ENCODE assay signal across 8 cellular contexts in genomic region chr5:35857606-35858205, GRCh38. TPM values are rescaled to one million over a fixed set of nuclear protein-coding genes. Genes with fewer than 3 reads are reported as not detected.
DNase-seq lines count a peak whose midpoint lies in the region; ATAC-seq, FAIRE-seq and TF ChIP-seq lines count a peak whose summit lies in the region.

No MANE protein-coding gene starts in this region.

- no TSS peak for BruUV-seq in A673 (replicated peaks; lab: Mats Ljungman, UMichigan)
- BruUV-seq in HepG2 (replicated peaks; lab: Mats Ljungman, UMichigan), result no TSS peak

- H2AFZ ChIP-seq in HepG2 (ENCODE audit: low read length), result no peak overlapping the region

- no peaks in the 10 kb centered on the region for H3K27me3 Mint-ChIP-seq in activated T-helper 1 cell treated with anti-CD3 and anti-CD28 coated beads, Interleukin-12 subunit alpha, Interleukin-12 subunit beta, Interleukin-2, Interleukin-4 antibody, amounts not matched to agents 30 ng/mL and 10 ng/mL and 1 ng/mL, durations not matched to agents 14 hours and 24 hours and 36 hours (ENCODE audit: insufficient read depth)

- peaks cover under 1% of the 10 kb centered on the region for H3K9me3 Mint-ChIP-seq in activated T-helper 1 cell treated with anti-CD3 and anti-CD28 coated beads, Interleukin-12 subunit alpha, Interleukin-12 subunit beta, Interleukin-2, Interleukin-4 antibody, amounts not matched to agents 30 ng/mL and 10 ng/mL and 1 ng/mL, durations not matched to agents 14 hours and 24 hours and 36 hours

- TF ChIP-seq CTCF in A673 (conservative IDR thresholded peaks at IDR 0.05; ENCODE audit: low read depth, low read length) (no peak), HepG2 (CRISPR knock-in tag; IDR thresholded peaks at IDR 0.05) (no peak)

- no peaks in the 10 kb centered on the region for H3K79me2 ChIP-seq in HepG2 (ENCODE audit: insufficient read depth, low read length)

- TF ChIP-seq RAD21 in HepG2 (CRISPR knock-in tag; IDR thresholded peaks at IDR 0.05), result no peak

- WGBS in HepG2 (ENCODE audit: low lambda C conversion rate), result 0% methylated on average over 2 of the region's 2 CpGs

- H3K4me3 Mint-ChIP-seq in activated T-helper 1 cell treated with anti-CD3 and anti-CD28 coated beads, Interleukin-12 subunit alpha, Interleukin-12 subunit beta, Interleukin-2, Interleukin-4 antibody, amounts not matched to agents 30 ng/mL and 10 ng/mL and 1 ng/mL, durations not matched to agents 14 hours and 24 hours and 36 hours, result peak overlapping the region; percentile 83

- no peaks in the 10 kb centered on the region for H3K27me3 ChIP-seq in A673 (replicated peaks; ENCODE audit: insufficient read depth, low read depth, low read length, poor library complexity)
- no peaks in the 10 kb centered on the region for H3K27me3 ChIP-seq in HepG2 (ENCODE audit: control insufficient read depth in 1 of 2, insufficient read depth in 2 of 2, low read length in 2 of 2)

- in situ Hi-C loops in HepG2 (cut with HindIII; ENCODE audit: extremely low pct_ligation_motif_present, low pct_unique_long_range_greater_than_20kb), result no loop called here

- no peak for TF ChIP-seq POLR2A in HepG2 (IDR thresholded peaks at IDR 0.05; ENCODE audit: insufficient read depth in 1 of 2, low read depth in 2 of 2, low read length in 2 of 2)

- no peak overlapping the region for H3K9ac ChIP-seq in HepG2 (ENCODE audit: insufficient read depth, low read depth, low read length)

- intact Hi-C loops in A673 (cut with micrococcal nuclease; ENCODE audit: unreplicated experiment), result no loop called here
- intact Hi-C loops in activated T-helper 1 cell treated with anti-CD3 and anti-CD28 coated beads, Interleukin-12 subunit alpha, Interleukin-12 subunit beta, Interleukin-2, Interleukin-4 antibody, amounts not matched to agents 30 ng/mL and 10 ng/mL and 1 ng/mL, durations not matched to agents 14 hours and 24 hours and 36 hours (cut with micrococcal nuclease), result loop anchor here (1.0 to 10.0 kb wide), 14 partner anchors 21 to 1020 kb away; partner anchors contain the start of genes DNAJC21, NADK2 and NIPBL
- intact Hi-C loops in HepG2 (cut with micrococcal nuclease; ENCODE audit: unreplicated experiment), result no loop called here

- TF ChIP-seq EP300 in HepG2 (IDR thresholded peaks at IDR 0.05; ENCODE audit: low read depth in 2 of 2, low read length in 2 of 2), result no peak
- no peak for TF ChIP-seq EP300 in HepG2 (CRISPR knock-in tag; IDR thresholded peaks at IDR 0.05; ENCODE audit: borderline replicate concordance)

- H3K4me1 ChIP-seq in A673 (ENCODE audit: insufficient read depth, low read length, poor library complexity, severe bottlenecking), result peaks cover 56% of the 10 kb centered on the region
- H3K4me1 ChIP-seq in HepG2 (ENCODE audit: insufficient read depth, low read length), result no peaks in the 10 kb centered on the region

- H3K27ac ChIP-seq in A673 (ENCODE audit: low read depth, low read length, poor library complexity, severe bottlenecking) (peak overlapping the region; percentile 71), HepG2 (ENCODE audit: extremely low read length, insufficient read depth, low read length) (no peak overlapping the region)

- POLR2A ChIA-PET in A673 (lab: Charles Lee; ENCODE audit: low non-redundant PET) (no interaction called here), HepG2 (lab: Yijun Ruan, JAX) (no interaction called here)

- H3K9me3 ChIP-seq in A673 (ENCODE audit: low read depth, low read length, poor library complexity, severe bottlenecking), result no peaks in the 10 kb centered on the region
- H3K9me3 ChIP-seq in HepG2 (ENCODE audit: low read length), result no peaks in the 10 kb centered on the region

- H3K4me1 Mint-ChIP-seq in activated T-helper 1 cell treated with anti-CD3 and anti-CD28 coated beads, Interleukin-12 subunit alpha, Interleukin-12 subunit beta, Interleukin-2, Interleukin-4 antibody, amounts not matched to agents 30 ng/mL and 10 ng/mL and 1 ng/mL, durations not matched to agents 14 hours and 24 hours and 36 hours (ENCODE audit: low read depth), result peaks cover 96% of the 10 kb centered on the region

- peaks cover 43% of the 10 kb centered on the region for H3K36me3 Mint-ChIP-seq in activated T-helper 1 cell treated with anti-CD3 and anti-CD28 coated beads, Interleukin-12 subunit alpha, Interleukin-12 subunit beta, Interleukin-2, Interleukin-4 antibody, amounts not matched to agents 30 ng/mL and 10 ng/mL and 1 ng/mL, durations not matched to agents 14 hours and 24 hours and 36 hours (ENCODE audit: low read depth)

- no peaks in the 10 kb centered on the region for H4K20me1 ChIP-seq in HepG2 (ENCODE audit: insufficient read depth, low read length)

- peak; percentile 89 for DNase-seq in A673 (ENCODE audit: low spot score)
- peak; percentile 92 for DNase-seq in HCEC 1CT
- no peak for DNase-seq in activated T-helper 1 cell treated with anti-CD3 and anti-CD28 coated beads, Interleukin-12 subunit alpha, Interleukin-12 subunit beta, Interleukin-2, Interleukin-4 antibody, amounts not matched to agents 30 ng/mL and 10 ng/mL and 1 ng/mL, durations not matched to agents 14 hours and 24 hours and 36 hours (ENCODE audit: low spot score)
- DNase-seq in iris pigment epithelial cell (ENCODE audit: low read depth), result peak; percentile 76
- no peak for DNase-seq in SIG-M5 treated with dmso at 0.1 percent for 504 hours (lab: John Stamatoyannopoulos, UW; ENCODE audit: unreplicated experiment)
- DNase-seq in HK-2 (ENCODE audit: unreplicated experiment), result no peak
- no peak for DNase-seq in HepG2 (ENCODE audit: low spot score)

- CTCF ChIA-PET in A673 (lab: Charles Lee), result no interaction called here
- CTCF ChIA-PET in HepG2 (lab: Yijun Ruan, JAX; ENCODE audit: low intra/inter-chr PET ratio, low total read pairs), result no interaction called here

- FAIRE-seq in HepG2 (lab: Jason Lieb, UNC), result no peak

- H3K36me3 ChIP-seq in A673 (ENCODE audit: insufficient read depth, low read length, poor library complexity, severe bottlenecking), result no peaks in the 10 kb centered on the region
- no peaks in the 10 kb centered on the region for H3K36me3 ChIP-seq in HepG2 (replicated peaks in 1 of 2; ENCODE audit: control insufficient read depth in 1 of 2, insufficient read depth in 2 of 2, low read length in 2 of 2)

- no peak overlapping the region for H3K4me3 ChIP-seq in A673 (ENCODE audit: low read depth, low read length, poor library complexity, severe bottlenecking)
- H3K4me3 ChIP-seq in HepG2 (replicated peaks in 1 of 3; ENCODE audit: insufficient read depth in 1 of 3, low read depth in 2 of 3, low read length in 3 of 3), result no peak overlapping the region

- H3K4me2 ChIP-seq in HepG2 (ENCODE audit: low read depth, low read length), result no peak overlapping the region

- ATAC-seq in HepG2 (no peak), HG03039 (IDR thresholded peaks at IDR 0.05; ENCODE audit: unreplicated experiment) (no peak)

- peak overlapping the region; percentile 94 for H3K27ac Mint-ChIP-seq in activated T-helper 1 cell treated with anti-CD3 and anti-CD28 coated beads, Interleukin-12 subunit alpha, Interleukin-12 subunit beta, Interleukin-2, Interleukin-4 antibody, amounts not matched to agents 30 ng/mL and 10 ng/mL and 1 ng/mL, durations not matched to agents 14 hours and 24 hours and 36 hours

TF ChIP-seq in HepG2, 621 proteins besides CTCF, POLR2A, EP300 and RAD21:
- TF ChIP-seq ZNF780A (CRISPR knock-in tag; IDR thresholded peaks at IDR 0.05) (no peak), ZNF33A (CRISPR knock-in tag; IDR thresholded peaks at IDR 0.05; ENCODE audit: borderline replicate concordance) (no peak), ZNF296 (CRISPR knock-in tag; conservative IDR thresholded peaks at IDR 0.05) (no peak), NCOA2 (CRISPR knock-in tag; IDR thresholded peaks at IDR 0.05) (no peak), ZNF263 (CRISPR knock-in tag; IDR thresholded peaks at IDR 0.05) (no peak), BCL6 (CRISPR knock-in tag; IDR thresholded peaks at IDR 0.05) (no peak), HMG20A (CRISPR knock-in tag; IDR thresholded peaks at IDR 0.05; ENCODE audit: borderline replicate concordance) (no peak), FOXM1 (CRISPR knock-in tag; IDR thresholded peaks at IDR 0.05) (no peak), ZNF607 (CRISPR knock-in tag; IDR thresholded peaks at IDR 0.05; ENCODE audit: borderline replicate concordance) (no peak), RAD51 (IDR thresholded peaks at IDR 0.05; ENCODE audit: borderline replicate concordance) (no peak), ZBTB42 (CRISPR knock-in tag; IDR thresholded peaks at IDR 0.05) (no peak), CBFB (CRISPR knock-in tag; IDR thresholded peaks at IDR 0.05) (no peak)

RNA-seq across cellular contexts. Expression of gene IL7R, which starts 1.0 kb away (rescaled TPM):
- total RNA-seq in A673 (2021) (4.2 and 7.7 TPM in 2 replicates), HepG2 (2016; rRNA removed; fragmentation: Illumina TruSeq; extraction: Trizol) (not detected in 2 replicates)
- total RNA-seq in activated T-helper 1 cell treated with anti-CD3 and anti-CD28 coated beads, Interleukin-12 subunit alpha, Interleukin-12 subunit beta, Interleukin-2, Interleukin-4 antibody, amounts not matched to agents 30 ng/mL and 10 ng/mL and 1 ng/mL, durations not matched to agents 14 hours and 24 hours and 36 hours, result 47.2 and 50.8 TPM in 2 replicates
- total RNA-seq in HepG2 (2016; cell fraction: cytosol; rRNA removed; fragmentation: Illumina TruSeq; extraction: Trizol; ENCODE audit: low read depth), result not detected in 2 replicates
- not detected in 2 replicates for total RNA-seq in HepG2 (2016; cell fraction: insoluble cytoplasmic fraction; rRNA removed; fragmentation: Illumina TruSeq; extraction: Trizol)
- total RNA-seq in HepG2 (2016; cell fraction: membrane; rRNA removed; fragmentation: Illumina TruSeq; extraction: Trizol), result not detected in 2 replicates
- total RNA-seq in HepG2 (2016; cell fraction: nucleus; rRNA removed; fragmentation: Illumina TruSeq; extraction: Trizol), result not detected in 2 replicates
- not detected in 2 replicates for polyA plus RNA-seq in HepG2 (2011; rRNA removed)
- polyA plus RNA-seq in HepG2 (2011; cell fraction: cytosol; rRNA removed), result not detected in 2 replicates
- polyA plus RNA-seq in HepG2 (2011; cell fraction: nucleus; rRNA removed), result not detected in 2 replicates
- not detected in 2 replicates for polyA plus RNA-seq in HepG2 (2012)
- polyA plus RNA-seq in HepG2 (2016; cell fraction: cytosol; fragmentation: Illumina TruSeq; extraction: Trizol; ENCODE audit: low read depth), result not detected in 2 replicates
- polyA plus RNA-seq in HepG2 (2016; cell fraction: insoluble cytoplasmic fraction; fragmentation: Illumina TruSeq; extraction: Trizol; ENCODE audit: low read depth), result not detected in 2 replicates
- not detected in 2 replicates for polyA plus RNA-seq in HepG2 (2016; cell fraction: membrane; fragmentation: Illumina TruSeq; extraction: Trizol; ENCODE audit: low read depth)
- not detected in 2 replicates for polyA plus RNA-seq in HepG2 (2016; cell fraction: nucleus; fragmentation: Illumina TruSeq; extraction: Trizol; ENCODE audit: insufficient read depth, low read depth)
- 3.3 TPM in 1 of 2 replicates, not detected in the other for polyA minus RNA-seq in HepG2 (2011; rRNA and poly(A)+ RNA removed; ENCODE audit: low replicate concordance)
- polyA minus RNA-seq in HepG2 (2011; cell fraction: cytosol; rRNA and poly(A)+ RNA removed), result not detected in 2 replicates
- not detected in 2 replicates for polyA minus RNA-seq in HepG2 (2011; cell fraction: nucleus; rRNA and poly(A)+ RNA removed)

Comparison
In these comparisons a context has a peak if more than half of its experiments do, and no peak if none do; other contexts are left out.
1. DNase-seq: peak in A673 (single experiment), HCEC 1CT (single experiment) and iris pigment epithelial cell (single experiment); none in activated T-helper 1 cell treated with anti-CD3 and anti-CD28 coated beads, Interleukin-12 subunit alpha, Interleukin-12 subunit beta, Interleukin-2, Interleukin-4 antibody, amounts not matched to agents 30 ng/mL and 10 ng/mL and 1 ng/mL, durations not matched to agents 14 hours and 24 hours and 36 hours (single experiment), SIG-M5 treated with dmso at 0.1 percent for 504 hours (single experiment), HK-2 (single experiment) and HepG2 (single experiment).